10 cellular contexts compared by ENCODE assay signal in the genomic region with DNA sequence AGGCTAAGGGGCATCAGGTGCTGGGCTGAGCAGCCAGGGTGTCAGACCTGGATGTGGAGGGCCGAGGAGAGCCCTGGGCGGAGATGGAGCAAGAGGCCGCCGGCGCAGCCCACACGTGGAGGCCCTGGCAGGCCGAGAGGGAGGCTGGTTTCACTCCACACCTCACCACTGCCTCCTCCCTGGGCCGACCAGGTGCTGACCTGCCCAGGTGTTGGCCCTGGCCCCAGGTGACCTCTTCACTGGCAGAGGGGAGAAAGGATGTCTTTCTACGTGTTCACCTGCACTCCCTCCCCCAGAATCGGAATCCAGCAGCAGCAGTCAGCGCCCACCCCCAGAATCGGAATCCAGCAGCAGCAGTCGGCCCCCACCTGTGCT. TPM values are rescaled to one million over a fixed set of nuclear protein-coding genes. Genes with fewer than 3 reads are reported as not detected.
A peak's percentile ranks its signal among the peaks of the same experiment; 100 is the strongest.
DNase-seq lines count a peak whose midpoint lies in the region; ATAC-seq, FAIRE-seq and TF ChIP-seq lines count a peak whose summit lies in the region.
"Had no signal": no experiment of that assay in that cellular context is flagged by ENCODE, and none has a peak within 500 bp of the region (broad histone marks: within the 10 kb centered on the region; RNA-seq: fewer than 3 reads in every experiment).

No MANE protein-coding gene starts in this region.

- H3K9me3 Mint-ChIP-seq in naive thymus-derived CD8-positive, alpha-beta T cell = no peaks in the 10 kb centered on the region

- H3K4me3 Mint-ChIP-seq in naive thymus-derived CD8-positive, alpha-beta T cell = peak overlapping the region; percentile 43 to 84 (median 72)

- H3K27me3 ChIP-seq in bronchial epithelial cell (ENCODE audit: control insufficient read depth, insufficient read depth, low read length) = no peaks in the 10 kb centered on the region

- FAIRE-seq in bronchial epithelial cell (lab: Jason Lieb, UNC) = no peak

- no peak for TF ChIP-seq CTCF in bronchial epithelial cell (IDR thresholded peaks at IDR 0.05; ENCODE audit: insufficient read depth, low read length, severe bottlenecking)

- H3K27me3 Mint-ChIP-seq in naive thymus-derived CD8-positive, alpha-beta T cell = no peaks in the 10 kb centered on the region

- DNase-seq in DMS53 (lab: John Stamatoyannopoulos, UW) = peak; percentile 80
- peak; percentile 50 for DNase-seq in NCI-H146 (lab: John Stamatoyannopoulos, UW)
- no peak for DNase-seq in bronchial epithelial cell (ENCODE audit: low read depth)
- peak in 1 of 10 donors; percentile 49 for DNase-seq in naive thymus-derived CD8-positive, alpha-beta T cell
- DNase-seq in foreskin melanocyte = no peak
- no peak for DNase-seq in AG08396 (ENCODE audit: low spot score)
- DNase-seq in OCI-M1 (lab: John Stamatoyannopoulos, UW) = no peak
- DNase-seq: sigmoid colon had no signal

- H3K4me1 Mint-ChIP-seq in naive thymus-derived CD8-positive, alpha-beta T cell = peaks cover 11 to 37% (median 27%) of the 10 kb centered on the region in 4 donors

- ATAC-seq in naive thymus-derived CD8-positive, alpha-beta T cell = no peak
- no peak for ATAC-seq in HG03135 (IDR thresholded peaks at IDR 0.05; ENCODE audit: unreplicated experiment)

- H3K36me3 Mint-ChIP-seq in naive thymus-derived CD8-positive, alpha-beta T cell = no peaks in the 10 kb centered on the region

- H3K36me3 ChIP-seq in bronchial epithelial cell (ENCODE audit: control insufficient read depth, insufficient read depth, low read length) = no peaks in the 10 kb centered on the region
- H3K36me3 ChIP-seq: sigmoid colon had no signal

- H3K27ac Mint-ChIP-seq in naive thymus-derived CD8-positive, alpha-beta T cell = peak overlapping the region in 5 of 10 donors; percentile 41 to 63 (median 61)

- POLR2A ChIA-PET in naive thymus-derived CD8-positive, alpha-beta T cell (lab: Charles Lee) = interaction anchor here (1.1 to 5.5 kb wide), 6 partner anchors 9 to 234 kb away, joined by 3 to 52 read pairs (median 4); a partner anchor contains a TSS

- H3K4me3 ChIP-seq in bronchial epithelial cell (ENCODE audit: low read depth, low read length) = peak overlapping the region; percentile 60
- H3K4me3 ChIP-seq: sigmoid colon had no signal

RNA-seq across cellular contexts. Expression of a gene that starts 0.8 kb away (rescaled TPM):
- total RNA-seq in bronchial epithelial cell = 7.4 and 9.2 TPM in 2 replicates
- 10 to 100 TPM; 70.1 to 78.6 TPM for total RNA-seq in naive thymus-derived CD8-positive, alpha-beta T cell
- polyA plus RNA-seq in naive thymus-derived CD8-positive, alpha-beta T cell = 1 to 10 TPM; 4.8 to 8.6 (median 7.3) TPM
- total RNA-seq: fibroblast of lung had no signal
- polyA plus RNA-seq: fibroblast of lung had no signal

RNA-seq across cellular contexts. Expression of a gene that starts 9.0 kb away (rescaled TPM):
- 26.3 and 29.4 TPM in 2 replicates for total RNA-seq in bronchial epithelial cell
- total RNA-seq in naive thymus-derived CD8-positive, alpha-beta T cell = 10 to 100 TPM; 25.9 to 30.2 TPM
- polyA plus RNA-seq in naive thymus-derived CD8-positive, alpha-beta T cell = 10 to 100 TPM in 2 of 3 donors, 1 to 10 TPM in 1; 9.0 to 13.0 (median 11.6) TPM

RNA-seq across cellular contexts. Expression of a gene that starts 26.2 kb away (rescaled TPM):
- 15.9 and 24.7 TPM in 2 replicates for total RNA-seq in bronchial epithelial cell
- total RNA-seq in naive thymus-derived CD8-positive, alpha-beta T cell = 100 to 1,000 TPM; 332 to 337 TPM
- 100 to 1,000 TPM; 195 to 233 (median 206) TPM for polyA plus RNA-seq in naive thymus-derived CD8-positive, alpha-beta T cell

RNA-seq across cellular contexts. Expression of a gene that starts 47.0 kb away (rescaled TPM):
- 231 and 328 TPM in 2 replicates for total RNA-seq in bronchial epithelial cell
- total RNA-seq in naive thymus-derived CD8-positive, alpha-beta T cell = under 1 TPM; 0.16 to 0.29 TPM
- polyA plus RNA-seq in naive thymus-derived CD8-positive, alpha-beta T cell = under 1 TPM in 2 of 3 donors, not detected in 1; 0.15 to 0.47 TPM

Comparison
In these comparisons a context has a peak if more than half of its experiments do, and no peak if none do; other contexts are left out.
1. DNase-seq: peak in DMS53 (single experiment) and NCI-H146 (single experiment); none in bronchial epithelial cell (single experiment), foreskin melanocyte (single experiment), AG08396 (single experiment) and OCI-M1 (single experiment).
2. RNA of a gene that starts 26.2 kb away (total RNA-seq): 332 to 337 TPM in naive thymus-derived CD8-positive, alpha-beta T cell; 15.9 to 24.7 TPM in bronchial epithelial cell; every median in the first group is over 10 times any median in the second.